In the genomic region with DNA sequence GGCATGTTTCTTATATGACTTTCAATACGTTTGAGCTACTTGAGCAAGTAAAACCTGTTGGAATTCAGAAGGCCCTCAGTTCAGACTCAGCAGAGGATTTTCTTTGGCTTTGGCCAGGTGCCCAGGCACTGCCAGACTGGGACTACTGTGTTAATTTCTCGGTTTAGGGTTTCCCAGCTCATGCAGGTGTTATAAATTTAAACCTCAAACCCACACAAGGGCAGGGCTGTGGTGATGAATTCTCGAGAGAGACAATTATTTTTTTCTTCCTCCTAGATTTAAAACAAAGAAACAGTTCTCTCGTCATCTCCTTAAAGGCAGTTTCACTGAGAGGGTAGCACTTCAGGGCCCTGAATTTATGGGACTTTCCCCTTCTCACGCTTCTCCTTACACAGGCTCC, we compare ENCODE assay signal across 13 cellular contexts.
DNase-seq lines count a peak whose midpoint lies in the region; ATAC-seq and TF ChIP-seq lines count a peak whose summit lies in the region.
"Had no signal": no experiment of that assay in that cellular context is flagged by ENCODE, and none has a peak within 500 bp of the region (broad histone marks: within the 10 kb centered on the region; RNA-seq: fewer than 3 reads in every experiment).

No MANE protein-coding gene starts in this region.

- WGBS in prostate gland: 58% methylated on average over 5 of the region's 5 CpGs

- H3K27me3 ChIP-seq in GM06990 (replicated peaks; ENCODE audit: control insufficient read depth, insufficient read depth, low read length): no peaks in the 10 kb centered on the region
- H3K27me3 ChIP-seq in foreskin keratinocyte: no peaks in the 10 kb centered on the region
- no peaks in the 10 kb centered on the region for H3K27me3 ChIP-seq in prostate gland (replicated peaks; ENCODE audit: insufficient read depth)
- H3K27me3 ChIP-seq: esophagus squamous epithelium had no signal

- TF ChIP-seq POLR2A in prostate gland (IDR thresholded peaks at IDR 0.05): no peak

- DNase-seq in GM06990 (ENCODE audit: extremely low read depth, insufficient read length): peak; percentile 48
- peak; percentile 31 for DNase-seq in NCI-H1105 (lab: John Stamatoyannopoulos, UW)
- peak; percentile 8 to 22 for DNase-seq in foreskin keratinocyte
- no peak for DNase-seq in prostate gland (ENCODE audit: low spot score)
- DNase-seq in EL: no peak
- no peak for DNase-seq in DMS79 treated with DMSO at 0.1 percent for 48 hours (lab: John Stamatoyannopoulos, UW)
- no peak for DNase-seq in glomerular visceral epithelial cell (ENCODE audit: extremely low spot score)
- DNase-seq: activated CD4-positive, alpha-beta T cell treated with anti-CD3 and anti-CD28 coated beads, Interleukin-2, amount 10 ng/mL, durations not matched to agents 24 days and 14 days; activated effector memory CD4-positive, alpha-beta T cell treated with anti-CD3 and anti-CD28 coated beads, Interleukin-2, amount 50 U/mL, for 16 hours; esophagus squamous epithelium; NCI-H1092 treated with DMSO at 0.1 percent for 48 hours; stimulated activated CD4-positive, alpha-beta T cell treated with anti-CD3 and anti-CD28 coated beads, Interleukin-4, amount 100 ng/mL, for 1 hour had no signal

- intact Hi-C loops in prostate gland (cut with DNase I): loop anchor here (10.0 kb wide), 1 partner anchor 565 kb away; no protein-coding TSS in a partner anchor

- ATAC-seq in GM21447 (IDR thresholded peaks at IDR 0.05; ENCODE audit: unreplicated experiment) (peak; percentile 47), foreskin keratinocyte (no peak)

- no peaks in the 10 kb centered on the region for H3K9me3 ChIP-seq in prostate gland
- H3K9me3 ChIP-seq: esophagus squamous epithelium had no signal

- TF ChIP-seq CTCF in GM06990 (IDR thresholded peaks at IDR 0.05; ENCODE audit: insufficient read depth, low read length, poor library complexity, severe bottlenecking) (no peak), foreskin keratinocyte (conservative IDR thresholded peaks at IDR 0.05) (no peak), prostate gland (IDR thresholded peaks at IDR 0.05) (no peak)

- no peaks in the 10 kb centered on the region for H3K4me1 ChIP-seq in foreskin keratinocyte
- H3K4me1 ChIP-seq in prostate gland (replicated peaks): no peaks in the 10 kb centered on the region

- H3K27ac ChIP-seq in foreskin keratinocyte (no peak overlapping the region), prostate gland (no peak overlapping the region)
- H3K27ac ChIP-seq: esophagus squamous epithelium had no signal

- H3K4me3 ChIP-seq in GM06990 (replicated peaks; ENCODE audit: low read depth, low read length) (no peak overlapping the region), prostate gland (no peak overlapping the region)
- H3K4me3 ChIP-seq: esophagus squamous epithelium had no signal

- no peaks in the 10 kb centered on the region for H3K36me3 ChIP-seq in GM06990 (ENCODE audit: control insufficient read depth, insufficient read depth, low read length)
- no peaks in the 10 kb centered on the region for H3K36me3 ChIP-seq in prostate gland
- H3K36me3 ChIP-seq: esophagus squamous epithelium had no signal

Comparison
In these comparisons a context has a peak if more than half of its experiments do, and no peak if none do; other contexts are left out.
1. DNase-seq: peak in GM06990 (single experiment), NCI-H1105 (single experiment) and foreskin keratinocyte (2 of 2); none in prostate gland (single experiment), EL (single experiment), DMS79 treated with DMSO at 0.1 percent for 48 hours (single experiment) and glomerular visceral epithelial cell (single experiment).